ENCODE assay signal across 20 cellular contexts in genomic region chr4:145347684-145348083, GRCh38.
DNase-seq lines count a peak whose midpoint lies in the region; ATAC-seq and TF ChIP-seq lines count a peak whose summit lies in the region.
"Had no signal": no experiment of that assay in that cellular context is flagged by ENCODE, and none has a peak within 500 bp of the region (broad histone marks: within the 10 kb centered on the region; RNA-seq: fewer than 3 reads in every experiment).

No MANE protein-coding gene starts in this region.

- H3K79me2 ChIP-seq in SK-N-SH (ENCODE audit: insufficient read depth): no peaks in the 10 kb centered on the region

- ATAC-seq in GM18511 (IDR thresholded peaks at IDR 0.05; ENCODE audit: unreplicated experiment): no peak
- ATAC-seq: GM23338, heart left ventricle had no signal

- TF ChIP-seq RAD21 in SK-N-SH (IDR thresholded peaks at IDR 0.05; ENCODE audit: low read length): no peak

- H2AFZ ChIP-seq in SK-N-SH (ENCODE audit: low read depth): 0 out of 2 replicates have a peak overlapping the region, but pooled peaks have one; percentile 3
- H2AFZ ChIP-seq: GM23338 had no signal

- no peak overlapping the region for H3K4me2 ChIP-seq in SK-N-SH
- H3K4me2 ChIP-seq: GM23338 had no signal

- peak; percentile 71 for DNase-seq in AG10803 (ENCODE audit: low read depth)
- DNase-seq in SK-N-SH: no peak
- peak; percentile 15 to 19 for DNase-seq in foreskin fibroblast
- DNase-seq in putamen (ENCODE audit: low spot score): peak; percentile 62
- DNase-seq in DMS 273 treated with DMSO at 0.1 percent for 48 hours (lab: John Stamatoyannopoulos, UW): no peak
- DNase-seq in glutamatergic neuron: no peak
- DNase-seq in mucosa of gallbladder (ENCODE audit: low spot score): no peak
- DNase-seq: activated CD4-positive, CD25-positive, alpha-beta regulatory T cell; Caco-2; heart left ventricle; kidney; NCI-H1436; NCI-H2227 treated with DMSO at 0.1 percent for 48 hours; stimulated activated CD4-positive, alpha-beta T cell treated with anti-CD3 and anti-CD28 coated beads, Interleukin-12 subunit alpha, Interleukin-12 subunit beta, amount 100 ng/mL, for 4 hours; stimulated activated naive CD4-positive, alpha-beta T cell; T-helper 2 cell had no signal

- H3K36me3 Mint-ChIP-seq in glutamatergic neuron (ENCODE audit: unreplicated experiment): peaks cover 6% of the 10 kb centered on the region

- H3K9me3 Mint-ChIP-seq in glutamatergic neuron (ENCODE audit: unreplicated experiment): no peaks in the 10 kb centered on the region
- H3K9me3 Mint-ChIP-seq: GM23338 had no signal

- peak overlapping the region in 1 of 2 experiments; percentile 72; a peak in 1 of 4 replicates for H3K27ac ChIP-seq in SK-N-SH (ENCODE audit: low read depth in 2 of 2, low read length in 1 of 2)
- H3K27ac ChIP-seq: epithelial cell of prostate, heart left ventricle had no signal

- no peak overlapping the region for H3K9ac ChIP-seq in SK-N-SH

- peaks cover 2% of the 10 kb centered on the region for H3K27me3 Mint-ChIP-seq in glutamatergic neuron (ENCODE audit: unreplicated experiment)
- H3K27me3 Mint-ChIP-seq: dendritic cell treated with granulocyte-macrophage colony-stimulating factor and Interleukin-4, amounts not matched to agents 40 ng/mL and 50 ng/mL, for 4 days had no signal

- H3K36me3 ChIP-seq in SK-N-SH (replicated peaks in 1 of 2; ENCODE audit: control insufficient read depth in 1 of 2, insufficient read depth in 2 of 2, low read length in 1 of 2): no peaks in the 10 kb centered on the region
- H3K36me3 ChIP-seq: heart left ventricle had no signal

- H3K4me3 ChIP-seq in AG10803 (ENCODE audit: low read length) (no peak overlapping the region), SK-N-SH (ENCODE audit: low read depth in 2 of 2, low read length in 1 of 2) (no peak overlapping the region), foreskin fibroblast (ENCODE audit: low read depth in 1 of 2, low read length in 2 of 2) (no peak overlapping the region)
- H3K4me3 ChIP-seq: GM23338, heart left ventricle had no signal

- H3K4me3 Mint-ChIP-seq in glutamatergic neuron (ENCODE audit: unreplicated experiment): no peak overlapping the region
- H3K4me3 Mint-ChIP-seq: dendritic cell treated with granulocyte-macrophage colony-stimulating factor and Interleukin-4, amounts not matched to agents 40 ng/mL and 50 ng/mL, for 4 days; GM23338 had no signal

- TF ChIP-seq EP300 in SK-N-SH (IDR thresholded peaks at IDR 0.05; ENCODE audit: borderline replicate concordance in 1 of 2, low read depth in 1 of 2, low read length in 1 of 2): no peak

- WGBS in SK-N-SH (ENCODE audit: low lambda C conversion rate): 66% methylated on average over 5 of the region's 5 CpGs

- no peaks in the 10 kb centered on the region for H4K20me1 ChIP-seq in SK-N-SH (ENCODE audit: insufficient read depth)

- no peaks in the 10 kb centered on the region; a peak in 1 of 4 replicates for H3K4me1 ChIP-seq in SK-N-SH (ENCODE audit: control insufficient read depth in 1 of 2, insufficient read depth in 2 of 2, low read depth in 1 of 2, low read length in 1 of 2)
- H3K4me1 ChIP-seq: Caco-2 had no signal

- POLR2A ChIA-PET in SK-N-SH (lab: Yijun Ruan, JAX): no interaction called here

- no peak for TF ChIP-seq CTCF in AG10803 (conservative IDR thresholded peaks at IDR 0.05; ENCODE audit: low read length)
- TF ChIP-seq CTCF in SK-N-SH (IDR thresholded peaks at IDR 0.05): no peak
- no peak for TF ChIP-seq CTCF in foreskin fibroblast (IDR thresholded peaks at IDR 0.05; ENCODE audit: low read depth, low read length)
- no peak for TF ChIP-seq CTCF in glutamatergic neuron (IDR thresholded peaks at IDR 0.05; ENCODE audit: partially characterized antibody, unreplicated experiment)

- no peaks in the 10 kb centered on the region for H3K27me3 ChIP-seq in SK-N-SH (ENCODE audit: insufficient read depth)
- H3K27me3 ChIP-seq: heart left ventricle had no signal

- no peak overlapping the region for H3K27ac Mint-ChIP-seq in glutamatergic neuron (ENCODE audit: unreplicated experiment)
- H3K27ac Mint-ChIP-seq: dendritic cell treated with granulocyte-macrophage colony-stimulating factor and Interleukin-4, amounts not matched to agents 40 ng/mL and 50 ng/mL, for 4 days; GM23338 had no signal

- no peaks in the 10 kb centered on the region for H3K9me2 ChIP-seq in SK-N-SH

- CTCF ChIA-PET in SK-N-SH (lab: Yijun Ruan, JAX): no interaction called here

- no peaks in the 10 kb centered on the region for H3F3A ChIP-seq in SK-N-SH (replicated peaks; ENCODE audit: insufficient read depth)

- no peaks in the 10 kb centered on the region for H3K4me1 Mint-ChIP-seq in glutamatergic neuron (ENCODE audit: low read depth, unreplicated experiment)

- no peaks in the 10 kb centered on the region for H3K9me3 ChIP-seq in SK-N-SH
- H3K9me3 ChIP-seq: Caco-2, heart left ventricle had no signal

TF ChIP-seq in SK-N-SH, 30 proteins besides CTCF, POLR2A, EP300 and RAD21:
- TF ChIP-seq GABPA (IDR thresholded peaks at IDR 0.05; ENCODE audit: low read depth) (no peak), NFIC (IDR thresholded peaks at IDR 0.05; ENCODE audit: borderline replicate concordance) (no peak), TCF12 (IDR thresholded peaks at IDR 0.05) (no peak), USF1 (IDR thresholded peaks at IDR 0.05; ENCODE audit: borderline replicate concordance, low read depth) (no peak), TAF1 (IDR thresholded peaks at IDR 0.05; ENCODE audit: borderline replicate concordance, low read depth, low read length) (no peak), CHD2 (IDR thresholded peaks at IDR 0.05; ENCODE audit: low read length, partially characterized antibody) (no peak), POLR2AphosphoS5 (IDR thresholded peaks at IDR 0.05; ENCODE audit: low read depth, low read length) (no peak), FOXM1 (IDR thresholded peaks at IDR 0.05; ENCODE audit: low read depth) (no peak), MEF2A (IDR thresholded peaks at IDR 0.05; ENCODE audit: borderline replicate concordance, low read depth) (no peak), JUND (IDR thresholded peaks at IDR 0.05) (no peak), MAX (IDR thresholded peaks at IDR 0.05; ENCODE audit: low read depth) (no peak), RCOR1 (IDR thresholded peaks at IDR 0.05; ENCODE audit: low read length) (no peak), ELF1 (IDR thresholded peaks at IDR 0.05) (no peak), ZBTB33 (IDR thresholded peaks at IDR 0.05; ENCODE audit: borderline replicate concordance, low read depth) (no peak), YY1 (IDR thresholded peaks at IDR 0.05; ENCODE audit: low read depth) (no peak), FOXJ3 (CRISPR knock-in tag; IDR thresholded peaks at IDR 0.05) (no peak), FOSL2 (IDR thresholded peaks at IDR 0.05; ENCODE audit: borderline replicate concordance, low read depth) (no peak), IRF3 (IDR thresholded peaks at IDR 0.05; ENCODE audit: low read depth, low read length) (no peak)
TF ChIP-seq in SK-N-SH: peak in this region for 0.

Comparison
In these comparisons a context has a peak if more than half of its experiments do, and no peak if none do; other contexts are left out.
1. DNase-seq: peak in AG10803 (single experiment), foreskin fibroblast (2 of 2) and putamen (single experiment); none in SK-N-SH (single experiment), DMS 273 treated with DMSO at 0.1 percent for 48 hours (single experiment), glutamatergic neuron (single experiment) and mucosa of gallbladder (single experiment).